8 cellular contexts compared by ENCODE assay signal in genomic region chr14:101760138-101761011, GRCh38. TPM values are rescaled to one million over a fixed set of nuclear protein-coding genes. Genes with fewer than 3 reads are reported as not detected.
A peak's percentile ranks its signal among the peaks of the same experiment; 100 is the strongest.
DNase-seq lines count a peak whose midpoint lies in the region; ATAC-seq and TF ChIP-seq lines count a peak whose summit lies in the region.

No MANE protein-coding gene starts in this region.

- H3K4me1 Mint-ChIP-seq in GM23338 (peaks cover 12% of the 10 kb centered on the region), naive B cell (peaks cover 10 to 29% (median 21%) of the 10 kb centered on the region in 3 donors)
- H3K4me1 Mint-ChIP-seq in activated T-helper 17 cell treated with anti-CD3 and anti-CD28 coated beads, Interleukin-2, amount 50 U/mL, for 72 hours = peaks cover 32% of the 10 kb centered on the region

- H3K27ac ChIP-seq in GM23338 (ENCODE audit: low read depth) = no peak overlapping the region

- H2AFZ ChIP-seq in GM23338 = peak overlapping the region; percentile 87
- H2AFZ ChIP-seq in Loucy (ENCODE audit: low read length) = no peak overlapping the region

- H3K36me3 Mint-ChIP-seq in GM23338 (ENCODE audit: low read depth) (no peaks in the 10 kb centered on the region; the same call in 2 of the 3 replicates), naive B cell (no peaks in the 10 kb centered on the region)
- H3K36me3 Mint-ChIP-seq in activated T-helper 17 cell treated with anti-CD3 and anti-CD28 coated beads, Interleukin-2, amount 50 U/mL, for 72 hours (ENCODE audit: low read depth) = peaks cover 31% of the 10 kb centered on the region

- H3K27me3 ChIP-seq in GM23338 (ENCODE audit: insufficient read depth) = peaks cover 34% of the 10 kb centered on the region
- H3K27me3 ChIP-seq in Loucy (ENCODE audit: insufficient read depth, low read length, poor library complexity, severe bottlenecking) = peaks cover 8% of the 10 kb centered on the region

- H3K4me1 ChIP-seq in GM23338 (ENCODE audit: insufficient read depth) (peaks cover 11% of the 10 kb centered on the region), Loucy (ENCODE audit: insufficient read depth, low read length, poor library complexity, severe bottlenecking) (peaks cover 6% of the 10 kb centered on the region)

- H3K79me2 ChIP-seq in GM23338 (replicated peaks; ENCODE audit: insufficient read depth) (no peaks in the 10 kb centered on the region), Loucy (ENCODE audit: insufficient read depth, low read length) (no peaks in the 10 kb centered on the region)

- ATAC-seq in GM23338 (peak; percentile 62), naive B cell (ENCODE audit: low read depth in 2 of 2) (peak; percentile 46 to 52)
- peak; percentile 69 for ATAC-seq in activated T-helper 17 cell treated with anti-CD3 and anti-CD28 coated beads, Interleukin-2, amount 50 U/mL, for 72 hours (replicated peaks)

- H4K20me1 ChIP-seq in GM23338 (replicated peaks; ENCODE audit: insufficient read depth) (peaks cover 5% of the 10 kb centered on the region; the same call in 1 of the 2 replicates), Loucy (ENCODE audit: insufficient read depth, low read length, poor library complexity, severe bottlenecking) (no peaks in the 10 kb centered on the region)

- H3K27ac Mint-ChIP-seq in GM23338 = no peak overlapping the region
- H3K27ac Mint-ChIP-seq in activated T-helper 17 cell treated with anti-CD3 and anti-CD28 coated beads, Interleukin-2, amount 50 U/mL, for 72 hours = peak overlapping the region; percentile 81
- H3K27ac Mint-ChIP-seq in naive B cell = peak overlapping the region in 5 of 6 donors; percentile 28 to 89 (median 82)

- peak overlapping the region; percentile 47 for H3K4me3 ChIP-seq in GM23338
- H3K4me3 ChIP-seq in Loucy (ENCODE audit: low read length, poor library complexity, severe bottlenecking) = peak overlapping the region; percentile 94

- H3K9ac ChIP-seq in Loucy (ENCODE audit: low read depth, low read length, poor library complexity, severe bottlenecking) = no peak overlapping the region

- H3K4me2 ChIP-seq in GM23338 (peak overlapping the region; percentile 63), Loucy (ENCODE audit: low read depth, low read length, poor library complexity, severe bottlenecking) (peak overlapping the region; percentile 92)

- H3K9me2 ChIP-seq in GM23338 (ENCODE audit: insufficient read depth) (no peaks in the 10 kb centered on the region), Loucy (replicated peaks; ENCODE audit: low read depth, low read length) (no peaks in the 10 kb centered on the region)

- TF ChIP-seq CTCF in GM23338 (conservative IDR thresholded peaks at IDR 0.05; ENCODE audit: low read depth in 2 of 2) = no peak
- TF ChIP-seq CTCF in Loucy (conservative IDR thresholded peaks at IDR 0.05; ENCODE audit: low read length) = no peak

- H3K36me3 ChIP-seq in GM23338 (ENCODE audit: insufficient read depth) (no peaks in the 10 kb centered on the region), Loucy (ENCODE audit: insufficient read depth, low read length) (no peaks in the 10 kb centered on the region)

- H3K4me3 Mint-ChIP-seq in GM23338 (peak overlapping the region; percentile 63), naive B cell (peak overlapping the region in 7 of 8 donors; percentile 73 to 99 (median 88))
- peak overlapping the region; percentile 92 for H3K4me3 Mint-ChIP-seq in activated T-helper 17 cell treated with anti-CD3 and anti-CD28 coated beads, Interleukin-2, amount 50 U/mL, for 72 hours

- DNase-seq in DMS 273 (lab: John Stamatoyannopoulos, UW; ENCODE audit: unreplicated experiment) (peak; percentile 97), GM23338 (ENCODE audit: low spot score) (peak; percentile 98), RPMI8226 (peak; percentile 92), fibroblast of gingiva (ENCODE audit: low read depth) (peak; percentile 99), naive B cell (peak; percentile 85)
- peak; percentile 94 for DNase-seq in stimulated activated CD8-positive, alpha-beta memory T cell treated with anti-CD3 and anti-CD28 coated beads, Interleukin-7, amount 100 ng/mL, for 24 hours (ENCODE audit: low read depth)

- H3K27me3 Mint-ChIP-seq in GM23338 (ENCODE audit: insufficient read depth, low read depth, poor library complexity) = peaks cover 21% of the 10 kb centered on the region
- H3K27me3 Mint-ChIP-seq in activated T-helper 17 cell treated with anti-CD3 and anti-CD28 coated beads, Interleukin-2, amount 50 U/mL, for 72 hours = no peaks in the 10 kb centered on the region
- H3K27me3 Mint-ChIP-seq in naive B cell = peaks cover 5 to 10% (median 8%) of the 10 kb centered on the region in 3 donors

- no peaks in the 10 kb centered on the region for H3F3A ChIP-seq in GM23338 (replicated peaks; ENCODE audit: low read depth)
- no peaks in the 10 kb centered on the region for H3F3A ChIP-seq in Loucy (ENCODE audit: low read depth)

- no peaks in the 10 kb centered on the region for H3K9me3 ChIP-seq in Loucy (ENCODE audit: insufficient read depth, low read depth, low read length)

- no peaks in the 10 kb centered on the region; the same call in 2 of the 3 replicates for H3K9me3 Mint-ChIP-seq in GM23338
- H3K9me3 Mint-ChIP-seq in activated T-helper 17 cell treated with anti-CD3 and anti-CD28 coated beads, Interleukin-2, amount 50 U/mL, for 72 hours = no peaks in the 10 kb centered on the region
- no peaks in the 10 kb centered on the region for H3K9me3 Mint-ChIP-seq in naive B cell

TF ChIP-seq in GM23338, 12 proteins besides CTCF, POLR2A, EP300 and RAD21:
- TF ChIP-seq EZH2 (IDR thresholded peaks at IDR 0.05; ENCODE audit: low read depth, unreplicated experiment) = no peak
- TF ChIP-seq CREB1 (CRISPR knock-in tag; IDR thresholded peaks at IDR 0.05; ENCODE audit: low read depth) = 0 out of 2 replicates have a peak, but pooled peaks have one; percentile 6
TF ChIP-seq in GM23338: peak in this region for 1.

RNA-seq across cellular contexts. Expression of gene PPP2R5C, which starts 1.1 kb away (rescaled TPM):
- total RNA-seq in GM23338 (2014; rRNA removed; shearing (Covaris generic)) = 75.4 and 76.4 TPM in 2 replicates
- polyA plus RNA-seq in GM23338 (2016; fragmentation: Nextera tagmentation; extraction: Ambion mirVana) (75.3 and 79.7 TPM in 2 replicates), naive B cell (ENCODE audit: low read depth in 6 of 6) (100 to 1,000 TPM in 1 of 6 donors, 10 to 100 TPM in 5; 64.5 to 117 (median 92.9) TPM)
- total RNA-seq in activated T-helper 17 cell treated with anti-CD3 and anti-CD28 coated beads, Interleukin-2, amount 50 U/mL, for 72 hours = 100 to 1,000 TPM; 232 to 283 TPM
